In the genomic region with DNA sequence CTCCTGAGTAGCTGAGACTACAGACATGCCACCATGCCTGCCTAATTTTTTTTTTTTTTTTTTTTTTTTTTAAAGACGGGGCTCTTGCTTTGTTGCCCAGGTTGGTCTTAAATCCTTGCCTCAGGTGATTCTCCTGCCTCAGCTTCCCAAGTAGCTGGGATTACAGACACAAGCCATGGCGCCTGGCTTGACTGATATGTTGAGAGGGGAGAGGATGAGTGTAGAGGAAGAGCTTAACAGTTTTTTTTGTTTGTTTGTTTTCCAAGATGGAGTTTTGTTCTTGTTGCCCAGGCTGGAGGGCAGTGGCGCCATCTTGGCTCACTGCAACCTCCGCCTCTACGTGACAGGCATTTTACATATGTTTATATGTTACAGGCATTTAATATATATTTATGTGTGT, we compare ENCODE assay signal across 14 cellular contexts. TPM values are rescaled to one million over a fixed set of nuclear protein-coding genes. Genes with fewer than 3 reads are reported as not detected.
DNase-seq lines count a peak whose midpoint lies in the region; ATAC-seq and TF ChIP-seq lines count a peak whose summit lies in the region.
"Had no signal": no experiment of that assay in that cellular context is flagged by ENCODE, and none has a peak within 500 bp of the region (broad histone marks: within the 10 kb centered on the region; RNA-seq: fewer than 3 reads in every experiment).

No MANE protein-coding gene starts in this region.

- 100% methylated on average over 2 of the region's 5 CpGs for WGBS in mesenchymal stem cell

- H3K18ac ChIP-seq in mesenchymal stem cell (ENCODE audit: low read depth in 1 of 2, low read length in 2 of 2): no peak overlapping the region

- H3K23ac ChIP-seq in mesenchymal stem cell (ENCODE audit: low read length in 2 of 2): peak overlapping the region in 1 of 2 experiments; percentile 34

- H2AFZ ChIP-seq in DND-41 (ENCODE audit: low read depth, low read length) (no peak overlapping the region), SU-DHL-6 (ENCODE audit: low read depth, low read length, severe bottlenecking) (no peak overlapping the region), mesenchymal stem cell (ENCODE audit: low read depth, low read length) (no peak overlapping the region)

- no peak overlapping the region for H2AK5ac ChIP-seq in mesenchymal stem cell (ENCODE audit: low read length, severe bottlenecking)

- H3F3A ChIP-seq in SU-DHL-6 (ENCODE audit: insufficient read depth): no peaks in the 10 kb centered on the region

- H4K20me1 ChIP-seq in BLaER1 (peaks cover 61% of the 10 kb centered on the region), DND-41 (ENCODE audit: insufficient read depth, low read length) (peaks cover 46% of the 10 kb centered on the region), SU-DHL-6 (ENCODE audit: low read depth, low read length) (peaks cover 10% of the 10 kb centered on the region; the same call in 1 of the 2 replicates)

- peaks cover 80% of the 10 kb centered on the region for H3K79me2 ChIP-seq in DND-41 (ENCODE audit: insufficient read depth, low read length)
- peaks cover 59% of the 10 kb centered on the region for H3K79me2 ChIP-seq in SU-DHL-6 (ENCODE audit: insufficient read depth, low read length)

- TF ChIP-seq CTCF in DND-41 (IDR thresholded peaks at IDR 0.05; ENCODE audit: borderline replicate concordance, extremely low read depth, low read length, poor library complexity, severe bottlenecking) (no peak), SU-DHL-6 (IDR thresholded peaks at IDR 0.05; ENCODE audit: insufficient read depth, low read length, poor library complexity, severe bottlenecking) (no peak)

- H3K4me3 ChIP-seq in BLaER1 (peak overlapping the region; percentile 84), DND-41 (ENCODE audit: low read depth in 1 of 2, low read length in 2 of 2) (peak overlapping the region in 1 of 2 experiments; percentile 81; a peak in 1 of 4 replicates), SU-DHL-6 (ENCODE audit: insufficient read depth, low read length, poor library complexity, severe bottlenecking) (no peak overlapping the region), mesenchymal stem cell (ENCODE audit: insufficient read depth in 1 of 2, low read depth in 1 of 2, low read length in 2 of 2) (peak overlapping the region in 1 of 2 experiments; percentile 99)

- no peak for DNase-seq in DND-41
- DNase-seq in mesenchymal stem cell: no peak
- DNase-seq in NCI-H2107 treated with DMSO at 0.1 percent for 48 hours (lab: John Stamatoyannopoulos, UW; ENCODE audit: unreplicated experiment): no peak
- DNase-seq in AML-193 (lab: John Stamatoyannopoulos, UW): no peak
- DNase-seq: activated CD4-positive, CD25-positive, alpha-beta regulatory T cell; dermis blood vessel endothelial cell; foreskin melanocyte; stimulated activated CD4-positive, alpha-beta T cell treated with anti-CD3 and anti-CD28 coated beads, Interleukin-2, amount 100 ng/mL, for 48 hours; stimulated activated naive CD4-positive, alpha-beta T cell had no signal

- peaks cover 4% of the 10 kb centered on the region for H3K79me1 ChIP-seq in mesenchymal stem cell (replicated peaks; ENCODE audit: low read length, poor library complexity, severe bottlenecking)

- H3K27me3 ChIP-seq in BLaER1: no peaks in the 10 kb centered on the region
- H3K27me3 ChIP-seq in DND-41 (ENCODE audit: insufficient read depth, low read length, poor library complexity): no peaks in the 10 kb centered on the region
- no peaks in the 10 kb centered on the region for H3K27me3 ChIP-seq in SU-DHL-6 (ENCODE audit: low read length)
- no peaks in the 10 kb centered on the region for H3K27me3 ChIP-seq in mesenchymal stem cell (ENCODE audit: control insufficient read depth in 1 of 2, insufficient read depth in 1 of 2, low read length in 2 of 2)

- no peak overlapping the region for H2BK12ac ChIP-seq in mesenchymal stem cell (ENCODE audit: low read length in 2 of 2)

- H3K9ac ChIP-seq in BLaER1 (no peak overlapping the region), DND-41 (ENCODE audit: low read depth, low read length) (no peak overlapping the region), SU-DHL-6 (ENCODE audit: low read length) (no peak overlapping the region), mesenchymal stem cell (ENCODE audit: low read length) (no peak overlapping the region)

- H3K4me1 ChIP-seq in BLaER1: peaks cover 61% of the 10 kb centered on the region
- peaks cover 52% of the 10 kb centered on the region for H3K4me1 ChIP-seq in DND-41 (ENCODE audit: insufficient read depth, low read length)
- H3K4me1 ChIP-seq in mesenchymal stem cell (ENCODE audit: control insufficient read depth, insufficient read depth, low read depth, low read length): peaks cover 13% of the 10 kb centered on the region

- no peak overlapping the region for H3K4ac ChIP-seq in mesenchymal stem cell (ENCODE audit: low read depth in 1 of 2, low read length in 2 of 2)

- no peak overlapping the region for H4K91ac ChIP-seq in mesenchymal stem cell (ENCODE audit: low read length)

- no peaks in the 10 kb centered on the region for H3K9me2 ChIP-seq in SU-DHL-6 (replicated peaks; ENCODE audit: insufficient read depth, low read length)

- H3K36me3 ChIP-seq in BLaER1: peaks cover 58% of the 10 kb centered on the region
- peaks cover 61% of the 10 kb centered on the region for H3K36me3 ChIP-seq in DND-41 (ENCODE audit: insufficient read depth, low read length)
- peaks cover 13% of the 10 kb centered on the region; the same call in 1 of the 2 replicates for H3K36me3 ChIP-seq in SU-DHL-6 (ENCODE audit: low read length)
- peaks cover 4 to 27% of the 10 kb centered on the region in 2 experiments for H3K36me3 ChIP-seq in mesenchymal stem cell (ENCODE audit: control insufficient read depth in 1 of 2, insufficient read depth in 2 of 2, low read depth in 1 of 2, low read length in 2 of 2)

- H4K8ac ChIP-seq in mesenchymal stem cell (ENCODE audit: low read length): no peak overlapping the region

- no peak overlapping the region for H2BK120ac ChIP-seq in mesenchymal stem cell (ENCODE audit: low read depth, low read length)

- ATAC-seq in DND-41 (ENCODE audit: insufficient read depth, low read depth): no peak
- ATAC-seq in HG03159 (IDR thresholded peaks at IDR 0.05; ENCODE audit: unreplicated experiment): no peak
- ATAC-seq: left lobe of liver, Right ventricle myocardium inferior had no signal

- H3K27ac ChIP-seq in BLaER1: no peak overlapping the region
- no peak overlapping the region for H3K27ac ChIP-seq in DND-41 (ENCODE audit: low read length)
- H3K27ac ChIP-seq in SU-DHL-6 (ENCODE audit: low read depth, low read length): no peak overlapping the region
- H3K27ac ChIP-seq in mesenchymal stem cell (ENCODE audit: low read length, poor library complexity, severe bottlenecking): no peak overlapping the region

- H2BK15ac ChIP-seq in mesenchymal stem cell (ENCODE audit: low read depth, poor library complexity, severe bottlenecking): no peak overlapping the region

- H2BK5ac ChIP-seq in mesenchymal stem cell (ENCODE audit: low read depth, low read length, poor library complexity, severe bottlenecking): no peak overlapping the region

- H3K14ac ChIP-seq in mesenchymal stem cell (ENCODE audit: low read length in 2 of 2): no peak overlapping the region

- peak overlapping the region; percentile 89 for H3K4me2 ChIP-seq in BLaER1
- peak overlapping the region; percentile 92 for H3K4me2 ChIP-seq in DND-41 (ENCODE audit: insufficient read depth, low read length)
- H3K4me2 ChIP-seq in SU-DHL-6 (ENCODE audit: low read depth, low read length, poor library complexity, severe bottlenecking): peak overlapping the region; percentile 4
- H3K4me2 ChIP-seq in mesenchymal stem cell (ENCODE audit: low read length, poor library complexity, severe bottlenecking): peak overlapping the region; percentile 46

- H3K9me3 ChIP-seq in BLaER1 (peaks cover 2% of the 10 kb centered on the region; the same call in 1 of the 2 replicates), DND-41 (ENCODE audit: insufficient read depth, low read length, severe bottlenecking) (no peaks in the 10 kb centered on the region), SU-DHL-6 (ENCODE audit: insufficient read depth, low read length) (no peaks in the 10 kb centered on the region), mesenchymal stem cell (ENCODE audit: control insufficient read depth, low read length) (no peaks in the 10 kb centered on the region)

RNA-seq across cellular contexts. Expression of gene SRP9, which starts 2.5 kb away (rescaled TPM):
- polyA plus RNA-seq in mesenchymal stem cell (2013, experiment 1 of 2): 196 TPM
- 205 TPM for polyA plus RNA-seq in mesenchymal stem cell (2013, experiment 2 of 2)

RNA-seq across cellular contexts. Expression of gene EPHX1, which starts 29.8 kb away (rescaled TPM):
- polyA plus RNA-seq in mesenchymal stem cell (2013, experiment 1 of 2): 58.9 TPM
- 59.0 TPM for polyA plus RNA-seq in mesenchymal stem cell (2013, experiment 2 of 2)

Comparison
In these comparisons a context has a peak if more than half of its experiments do, and no peak if none do; other contexts are left out.
1. H3K4me2 ChIP-seq: peak in every context shown above with its lines; median percentile 92 in DND-41; 89 in BLaER1; 46 in mesenchymal stem cell; 4 in SU-DHL-6.